In the genomic region with DNA sequence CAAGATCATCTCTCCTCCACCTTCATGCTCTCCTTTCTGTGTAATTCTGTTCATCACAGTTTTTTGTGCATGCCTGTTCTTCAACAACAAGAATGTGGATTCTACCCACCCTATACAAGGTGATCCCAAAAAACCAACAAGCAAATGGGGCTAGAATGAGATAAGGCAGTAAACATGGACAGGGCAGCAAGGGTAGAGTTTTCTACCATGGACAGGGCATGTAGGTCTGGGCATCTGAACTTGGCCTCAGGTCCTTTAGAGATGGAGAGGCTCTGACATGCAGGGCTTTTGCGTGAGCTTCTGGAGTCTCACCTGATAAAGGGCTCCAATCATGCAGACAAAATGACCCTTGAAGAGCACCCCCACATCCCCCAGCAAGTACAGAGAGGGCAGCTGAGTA, we compare ENCODE assay signal across 18 cellular contexts. TPM values are rescaled to one million over a fixed set of nuclear protein-coding genes. Genes with fewer than 3 reads are reported as not detected.
DNase-seq lines count a peak whose midpoint lies in the region; ATAC-seq and TF ChIP-seq lines count a peak whose summit lies in the region.
"Had no signal": no experiment of that assay in that cellular context is flagged by ENCODE, and none has a peak within 500 bp of the region (broad histone marks: within the 10 kb centered on the region; RNA-seq: fewer than 3 reads in every experiment).

No MANE protein-coding gene starts in this region.

- POLR2A ChIA-PET in SK-N-SH (lab: Yijun Ruan, JAX): no interaction called here
- POLR2A ChIA-PET in HEK293 (lab: Yijun Ruan, JAX): no interaction called here

- no peak overlapping the region for H3K9ac ChIP-seq in SK-N-SH
- H3K9ac ChIP-seq: BLaER1 treated with 17β-estradiol and CSF1 and Interleukin-3, amounts not matched to agents 10 nM and 100 nM had no signal

- H3K36me3 Mint-ChIP-seq in osteocyte (ENCODE audit: unreplicated experiment): no peaks in the 10 kb centered on the region
- H3K36me3 Mint-ChIP-seq: CD8-positive, alpha-beta T cell had no signal

- H3K4me1 ChIP-seq in SK-N-SH (ENCODE audit: control insufficient read depth in 1 of 2, insufficient read depth in 2 of 2, low read depth in 1 of 2, low read length in 1 of 2): no peaks in the 10 kb centered on the region
- H3K4me1 ChIP-seq in HEK293 (ENCODE audit: control insufficient read depth, insufficient read depth, low read length): no peaks in the 10 kb centered on the region
- H3K4me1 ChIP-seq: A549, Caco-2 had no signal

- H3K9me3 ChIP-seq in SK-N-SH (no peaks in the 10 kb centered on the region), HEK293 (ENCODE audit: control insufficient read depth, insufficient read depth, low read depth, low read length) (no peaks in the 10 kb centered on the region)
- H3K9me3 ChIP-seq: A549; BLaER1 treated with 17β-estradiol and CSF1 and Interleukin-3, amounts not matched to agents 10 nM and 100 nM; Caco-2 had no signal

- H3K4me3 ChIP-seq in SK-N-SH (ENCODE audit: low read depth in 2 of 2, low read length in 1 of 2) (no peak overlapping the region), HEK293 (ENCODE audit: low read depth, low read length) (no peak overlapping the region)
- H3K4me3 ChIP-seq: A549; BLaER1 treated with 17β-estradiol and CSF1 and Interleukin-3, amounts not matched to agents 10 nM and 100 nM had no signal

- ATAC-seq in SK-N-SH treated with all-trans-retinoic acid at 6 μM for 48 hours: no peak
- ATAC-seq: A549; CD8-positive, alpha-beta T cell had no signal

- DNase-seq in SK-N-SH: no peak
- no peak for DNase-seq in osteocyte (ENCODE audit: extremely low spot score, unreplicated experiment)
- no peak for DNase-seq in stimulated activated CD8-positive, alpha-beta memory T cell treated with anti-CD3 and anti-CD28 coated beads, Interleukin-4, amount 100 ng/mL, for 48 hours
- DNase-seq: AML-193; Caco-2; Calu3; CD4-positive, alpha-beta T cell; CD8-positive, alpha-beta T cell; DMS79 treated with DMSO at 0.1 percent for 48 hours; GF-D8 had no signal

- TF ChIP-seq RAD21 in SK-N-SH (IDR thresholded peaks at IDR 0.05; ENCODE audit: low read length): no peak

- no peak overlapping the region for H2AFZ ChIP-seq in SK-N-SH (ENCODE audit: low read depth)

- CTCF ChIA-PET in SK-N-SH (lab: Yijun Ruan, JAX) (interaction anchor here (0.7 to 4.3 kb wide), 2 partner anchors 13 to 17 kb away, joined by 3 to 27 read pairs; no protein-coding TSS in a partner anchor), HEK293 (lab: Yijun Ruan, JAX) (interaction anchor here (1.4 kb wide), 1 partner anchor 13 kb away, joined by 3 read pairs; no protein-coding TSS in a partner anchor)

- no peak overlapping the region for H3K4me2 ChIP-seq in SK-N-SH
- H3K4me2 ChIP-seq: A549; BLaER1 treated with 17β-estradiol and CSF1 and Interleukin-3, amounts not matched to agents 10 nM and 100 nM had no signal

- H3K27me3 ChIP-seq in SK-N-SH (ENCODE audit: insufficient read depth): no peaks in the 10 kb centered on the region; the same call in none of the 2 replicates
- H3K27me3 ChIP-seq: BLaER1 treated with 17β-estradiol and CSF1 and Interleukin-3, amounts not matched to agents 10 nM and 100 nM had no signal

- H3K79me2 ChIP-seq in SK-N-SH (ENCODE audit: insufficient read depth): no peaks in the 10 kb centered on the region

- WGBS in SK-N-SH (ENCODE audit: low lambda C conversion rate): 57% methylated on average over 1 of the region's 1 CpG

- TF ChIP-seq EP300 in SK-N-SH (IDR thresholded peaks at IDR 0.05; ENCODE audit: borderline replicate concordance in 1 of 2, low read depth in 1 of 2, low read length in 1 of 2): no peak

- H3K27ac ChIP-seq in SK-N-SH (ENCODE audit: low read depth in 2 of 2, low read length in 1 of 2): no peak overlapping the region
- H3K27ac ChIP-seq in HEK293 (ENCODE audit: extremely low read depth, low read depth, low read length): no peak overlapping the region
- H3K27ac ChIP-seq: 22Rv1; A549; BLaER1 treated with 17β-estradiol and CSF1 and Interleukin-3, amounts not matched to agents 10 nM and 100 nM; C4-2B had no signal

- H4K20me1 ChIP-seq in SK-N-SH (ENCODE audit: insufficient read depth): no peaks in the 10 kb centered on the region
- H4K20me1 ChIP-seq: BLaER1 treated with 17β-estradiol and CSF1 and Interleukin-3, amounts not matched to agents 10 nM and 100 nM had no signal

- H3K9me2 ChIP-seq in SK-N-SH: no peaks in the 10 kb centered on the region

- no peaks in the 10 kb centered on the region for H3F3A ChIP-seq in SK-N-SH (replicated peaks; ENCODE audit: insufficient read depth)

- TF ChIP-seq CTCF in SK-N-SH (IDR thresholded peaks at IDR 0.05) (no peak), HEK293 (tag by site-specific recombination; IDR thresholded peaks at IDR 0.05) (no peak), osteocyte (IDR thresholded peaks at IDR 0.05) (no peak)

- H3K27me3 Mint-ChIP-seq in osteocyte (ENCODE audit: unreplicated experiment): no peaks in the 10 kb centered on the region
- H3K27me3 Mint-ChIP-seq: B cell; CD4-positive, alpha-beta T cell had no signal

- no peak overlapping the region for H3K4me3 Mint-ChIP-seq in osteocyte (ENCODE audit: unreplicated experiment)
- H3K4me3 Mint-ChIP-seq: B cell; CD4-positive, alpha-beta T cell; CD8-positive, alpha-beta T cell had no signal

- H3K27ac Mint-ChIP-seq in osteocyte (ENCODE audit: unreplicated experiment): no peak overlapping the region
- H3K27ac Mint-ChIP-seq: B cell; CD4-positive, alpha-beta T cell; CD8-positive, alpha-beta T cell had no signal

- H3K36me3 ChIP-seq in SK-N-SH (replicated peaks in 1 of 2; ENCODE audit: control insufficient read depth in 1 of 2, insufficient read depth in 2 of 2, low read length in 1 of 2) (no peaks in the 10 kb centered on the region), HEK293 (ENCODE audit: control insufficient read depth in 2 of 2, insufficient read depth in 1 of 2, low read length in 2 of 2) (no peaks in the 10 kb centered on the region)
- H3K36me3 ChIP-seq: BLaER1 treated with 17β-estradiol and CSF1 and Interleukin-3, amounts not matched to agents 10 nM and 100 nM had no signal

- peaks cover 7% of the 10 kb centered on the region for H3K9me3 Mint-ChIP-seq in osteocyte (ENCODE audit: unreplicated experiment)
- H3K9me3 Mint-ChIP-seq: CD4-positive, alpha-beta T cell; CD8-positive, alpha-beta T cell had no signal

- H3K4me1 Mint-ChIP-seq in osteocyte (ENCODE audit: unreplicated experiment): no peaks in the 10 kb centered on the region
- H3K4me1 Mint-ChIP-seq: B cell had no signal

TF ChIP-seq in SK-N-SH, 30 proteins besides CTCF, POLR2A, EP300 and RAD21 (continues in another document):
- no peak for TF ChIP-seq RFX5 (IDR thresholded peaks at IDR 0.05; ENCODE audit: low read length)

TF ChIP-seq in SK-N-SH treated with all-trans-retinoic acid at 6 μM for 48 hours, 23 proteins besides CTCF, POLR2A, EP300 and RAD21:
- TF ChIP-seq ZNF565 (CRISPR knock-in tag; conservative IDR thresholded peaks at IDR 0.05; ENCODE audit: low read depth) (no peak), ZC3H10 (CRISPR knock-in tag; IDR thresholded peaks at IDR 0.05) (no peak), ISL1 (CRISPR knock-in tag; IDR thresholded peaks at IDR 0.05) (no peak), ZFP3 (CRISPR knock-in tag; IDR thresholded peaks at IDR 0.05) (no peak), CSDC2 (CRISPR knock-in tag; IDR thresholded peaks at IDR 0.05) (no peak), PPARA (CRISPR knock-in tag; IDR thresholded peaks at IDR 0.05; ENCODE audit: borderline replicate concordance) (no peak), ZNF8 (CRISPR knock-in tag; IDR thresholded peaks at IDR 0.05) (no peak), RARB (CRISPR knock-in tag; IDR thresholded peaks at IDR 0.05) (no peak), ESRRG (CRISPR knock-in tag; IDR thresholded peaks at IDR 0.05) (no peak)
TF ChIP-seq in SK-N-SH treated with all-trans-retinoic acid at 6 μM for 48 hours: peak in this region for 0.

TF ChIP-seq in HEK293, 187 proteins besides CTCF, POLR2A, EP300 and RAD21 (continues in another document):
- TF ChIP-seq ZNF426 (tag by site-specific recombination; IDR thresholded peaks at IDR 0.05): no peak

TF ChIP-seq in PFSK-1, 5 proteins besides CTCF, POLR2A, EP300 and RAD21:
- TF ChIP-seq REST (IDR thresholded peaks at IDR 0.05; ENCODE audit: insufficient read depth in 1 of 2, low read depth in 2 of 2, low read length in 2 of 2) (peak; percentile 30 to 79; a peak in 3 of 4 replicates), POLR2AphosphoS5 (IDR thresholded peaks at IDR 0.05; ENCODE audit: low read depth, low read length) (no peak)

RNA-seq across cellular contexts. Expression of gene MAP7D2, which starts 36.4 kb away (rescaled TPM):
- 1.0 and 2.7 TPM in 2 replicates for polyA plus RNA-seq in SK-N-SH (2012; rRNA removed)
- polyA plus RNA-seq in SK-N-SH (2012; cell fraction: cytosol; rRNA removed): 2.1 and 2.4 TPM in 2 replicates
- 3.1 and 3.3 TPM in 2 replicates for polyA plus RNA-seq in SK-N-SH (2012; cell fraction: nucleus; rRNA removed)
- 4.5 TPM for polyA plus RNA-seq in PFSK-1 (2012; ENCODE audit: insufficient read length, low read depth)
- 0.10 and 0.11 TPM in 2 replicates for total RNA-seq in osteocyte
- total RNA-seq: B cell had no signal

Comparison
In these comparisons a context has a peak if more than half of its experiments do, and no peak if none do; other contexts are left out.
1. Of the 4 proteins assayed by ChIP-seq in both HEK293 and SK-N-SH: peak only in HEK293: none; only in SK-N-SH: none; in both: REST; in neither: 3.